Comparison of ENCODE assay signal across 13 cellular contexts in genomic region chr1:247857986-247858356, GRCh38. TPM values are rescaled to one million over a fixed set of nuclear protein-coding genes. Genes with fewer than 3 reads are reported as not detected.
DNase-seq lines count a peak whose midpoint lies in the region; ATAC-seq and TF ChIP-seq lines count a peak whose summit lies in the region.
"Had no signal": no experiment of that assay in that cellular context is flagged by ENCODE, and none has a peak within 500 bp of the region (broad histone marks: within the 10 kb centered on the region; RNA-seq: fewer than 3 reads in every experiment).

No MANE protein-coding gene starts in this region.

- peaks cover 20% of the 10 kb centered on the region for H3K4me1 ChIP-seq in mononuclear cell (ENCODE audit: insufficient read depth, low read length)
- peaks cover 0 to 7% (median 3%) of the 10 kb centered on the region in 4 donors for H3K4me1 ChIP-seq in transverse colon

- no peaks in the 10 kb centered on the region for H3K36me3 ChIP-seq in transverse colon

- TF ChIP-seq EP300 in transverse colon (IDR thresholded peaks at IDR 0.05; ENCODE audit: low read depth), result no peak

- H3K27me3 Mint-ChIP-seq in activated naive CD4-positive, alpha-beta T cell treated with anti-CD3 and anti-CD28 coated beads, Interleukin-2, amount 50 U/mL, for 24 hours, result peaks cover 29% of the 10 kb centered on the region

- no peak for TF ChIP-seq POLR2A in transverse colon (IDR thresholded peaks at IDR 0.05)

- no peaks in the 10 kb centered on the region for H3K9me3 ChIP-seq in mononuclear cell (ENCODE audit: low read depth, low read length)
- H3K9me3 ChIP-seq in transverse colon, result no peaks in the 10 kb centered on the region

- in situ Hi-C loops in astrocyte of the cerebellum (cut with HindIII; ENCODE audit: low sequenced_read_pairs), result no loop called here
- in situ Hi-C loops in transverse colon (cut with MboI; ENCODE audit: low pct_ligation_motif_present in 1 of 4, low pct_unique_long_range_greater_than_20kb in 1 of 4, low sequenced_read_pairs in 3 of 4), result no loop called here

- peaks cover 12% of the 10 kb centered on the region for H3K4me1 Mint-ChIP-seq in activated naive CD4-positive, alpha-beta T cell treated with anti-CD3 and anti-CD28 coated beads, Interleukin-2, amount 50 U/mL, for 24 hours

- TF ChIP-seq CTCF in astrocyte of the cerebellum (IDR thresholded peaks at IDR 0.05; ENCODE audit: low read depth, low read length, missing control alignments) (no peak), transverse colon (IDR thresholded peaks at IDR 0.05) (no peak)

- intact Hi-C loops in transverse colon (cut with DNase I; ENCODE audit: low total_unique reads), result no loop called here

- peaks cover 1% of the 10 kb centered on the region for H3K36me3 Mint-ChIP-seq in activated naive CD4-positive, alpha-beta T cell treated with anti-CD3 and anti-CD28 coated beads, Interleukin-2, amount 50 U/mL, for 24 hours

- 11% methylated on average over 9 to 11 of the region's 11 CpGs for WGBS in transverse colon (ENCODE audit: low coverage in 1 of 2), 2 donors

- peak overlapping the region; percentile 48 for H3K4me3 ChIP-seq in astrocyte of the cerebellum (ENCODE audit: low read depth, low read length)
- peak overlapping the region; percentile 43 for H3K4me3 ChIP-seq in mononuclear cell (ENCODE audit: low read length)
- H3K4me3 ChIP-seq in transverse colon, result peak overlapping the region; percentile 40 to 54 (median 51)

- no peak for ATAC-seq in HG03045 (IDR thresholded peaks at IDR 0.05; ENCODE audit: unreplicated experiment)

- H3K27ac ChIP-seq in transverse colon, result peak overlapping the region; percentile 53 to 89 (median 82)

- DNase-seq in activated naive CD4-positive, alpha-beta T cell treated with Interleukin-2 at 50 U/mL for 16 hours, result no peak
- DNase-seq in astrocyte of the cerebellum (ENCODE audit: low read depth), result no peak
- no peak for DNase-seq in transverse colon
- no peak for DNase-seq in COR-L47 (lab: John Stamatoyannopoulos, UW)
- DNase-seq in NCI-H774 (lab: John Stamatoyannopoulos, UW), result no peak
- DNase-seq: activated effector memory CD4-positive, alpha-beta T cell treated with anti-CD3 and anti-CD28 coated beads, Interleukin-2, amount 50 U/mL, for 16 hours; Right ventricle myocardium superior had no signal

- peak overlapping the region; percentile 48 for H3K27ac Mint-ChIP-seq in activated naive CD4-positive, alpha-beta T cell treated with anti-CD3 and anti-CD28 coated beads, Interleukin-2, amount 50 U/mL, for 24 hours

- H3K27me3 ChIP-seq in mononuclear cell (ENCODE audit: insufficient read depth, low read length), result peaks cover 11% of the 10 kb centered on the region
- H3K27me3 ChIP-seq in transverse colon, result peaks cover 20% of the 10 kb centered on the region

- H3K9me3 Mint-ChIP-seq in activated naive CD4-positive, alpha-beta T cell treated with anti-CD3 and anti-CD28 coated beads, Interleukin-2, amount 50 U/mL, for 24 hours, result no peaks in the 10 kb centered on the region

- peak overlapping the region; percentile 73 for H3K4me3 Mint-ChIP-seq in activated naive CD4-positive, alpha-beta T cell treated with anti-CD3 and anti-CD28 coated beads, Interleukin-2, amount 50 U/mL, for 24 hours

RNA-seq across cellular contexts. Expression of gene TRIM58, which starts 1.0 kb away (rescaled TPM):
- total RNA-seq in mononuclear cell (15.2 TPM), transverse colon (10 to 100 TPM in 1 of 4 donors, 1 to 10 TPM in 2, not detected in 1; 2.0 to 10.8 (median 7.0) TPM)

RNA-seq across cellular contexts. Expression of gene OR11L1, which starts 16.3 kb away (rescaled TPM):
- total RNA-seq in mononuclear cell, result not detected
- total RNA-seq in transverse colon, result not detected
- total RNA-seq: frontal cortex, right cardiac atrium, Right ventricle myocardium superior, subcutaneous adipose tissue had no signal

RNA-seq across cellular contexts. Expression of gene OR14A16, which starts 34.1 kb away (rescaled TPM):
- total RNA-seq in mononuclear cell, result not detected
- total RNA-seq in transverse colon, result not detected
- total RNA-seq: frontal cortex, right cardiac atrium, Right ventricle myocardium superior, subcutaneous adipose tissue had no signal

RNA-seq across cellular contexts. Expression of gene OR2W3, which starts 37.4 kb away (rescaled TPM):
- total RNA-seq in mononuclear cell (1.2 TPM), transverse colon (1 to 10 TPM in 1 of 4 donors, under 1 TPM in 1, not detected in 2; 0.68 to 5.4 TPM)
- total RNA-seq: Right ventricle myocardium superior had no signal
